16 cellular contexts compared by ENCODE assay signal in genomic region chr5:59814563-59814872, GRCh38.
"Had no signal": no experiment of that assay in that cellular context is flagged by ENCODE, and none has a peak within 500 bp of the region (broad histone marks: within the 10 kb centered on the region; RNA-seq: fewer than 3 reads in every experiment).

No MANE protein-coding gene starts in this region.

- H3K27me3 ChIP-seq: body of pancreas had no signal

- H3K27ac ChIP-seq: body of pancreas, SK-N-MC had no signal

- H3K4me3 ChIP-seq: body of pancreas, K562 had no signal

- ATAC-seq: body of pancreas had no signal

- H3K9me3 ChIP-seq: body of pancreas had no signal

- H3K4me3 Mint-ChIP-seq: activated CD4-positive, alpha-beta memory T cell treated with anti-CD3 and anti-CD28 coated beads, Interleukin-2, amount 10 ng/mL, durations not matched to agents 7 days and 5 days; activated CD4-positive, alpha-beta T cell treated with anti-CD3 and anti-CD28 coated beads, Interleukin-2, amount 10 ng/mL, durations not matched to agents 7 days and 5 days; activated naive CD8-positive, alpha-beta T cell treated with anti-CD3 and anti-CD28 coated beads, Interleukin-2, amount 10 ng/mL, durations not matched to agents 7 days and 5 days; central memory CD8-positive, alpha-beta T cell; T-helper 1 cell treated with Interleukin-12 subunit alpha and Interleukin-12 subunit beta and Interleukin-4 antibody, amounts not matched to agents 30 μg/mL and 1 μg/mL, for 36 hours had no signal

- H3K27ac Mint-ChIP-seq: activated CD4-positive, alpha-beta memory T cell treated with anti-CD3 and anti-CD28 coated beads, Interleukin-2, amount 10 ng/mL, durations not matched to agents 7 days and 5 days; activated CD4-positive, alpha-beta T cell treated with anti-CD3 and anti-CD28 coated beads, Interleukin-2, amount 10 ng/mL, durations not matched to agents 7 days and 5 days; activated naive CD8-positive, alpha-beta T cell treated with anti-CD3 and anti-CD28 coated beads, Interleukin-2, amount 10 ng/mL, durations not matched to agents 7 days and 5 days; T-helper 1 cell treated with Interleukin-12 subunit alpha and Interleukin-12 subunit beta and Interleukin-4 antibody, amounts not matched to agents 30 μg/mL and 1 μg/mL, for 36 hours had no signal

- FAIRE-seq: K562 had no signal

- H3K36me3 Mint-ChIP-seq: activated naive CD8-positive, alpha-beta T cell treated with anti-CD3 and anti-CD28 coated beads, Interleukin-2, amount 10 ng/mL, durations not matched to agents 7 days and 5 days had no signal

- H3K4me1 Mint-ChIP-seq: activated CD4-positive, alpha-beta T cell treated with anti-CD3 and anti-CD28 coated beads, Interleukin-2, amount 10 ng/mL, durations not matched to agents 7 days and 5 days; activated naive CD8-positive, alpha-beta T cell treated with anti-CD3 and anti-CD28 coated beads, Interleukin-2, amount 10 ng/mL, durations not matched to agents 7 days and 5 days; central memory CD8-positive, alpha-beta T cell had no signal

- DNase-seq: activated CD4-positive, alpha-beta memory T cell treated with anti-CD3 and anti-CD28 coated beads, Interleukin-2, amount 10 ng/mL, durations not matched to agents 7 days and 5 days; activated CD4-positive, alpha-beta T cell treated with anti-CD3 and anti-CD28 coated beads, Interleukin-2, amount 10 ng/mL, durations not matched to agents 7 days and 5 days; activated CD4-positive, CD25-positive, alpha-beta regulatory T cell; activated naive CD4-positive, alpha-beta T cell treated with anti-CD3 and anti-CD28 coated beads, Interleukin-2, amount 50 U/mL, for 16 hours; activated naive CD8-positive, alpha-beta T cell treated with anti-CD3 and anti-CD28 coated beads, Interleukin-2, amount 10 ng/mL, durations not matched to agents 7 days and 5 days; aorta; body of pancreas; Karpas-422; NCI-H1105 treated with DMSO at 0.1 percent for 48 hours; NCI-H1436 treated with DMSO at 0.1 percent for 48 hours; SIG-M5; T-helper 9 cell had no signal
